Comparison of ENCODE assay signal across 30 cellular contexts in genomic region chr7:101846800-101847538, GRCh38.
"Had no signal": no experiment of that assay in that cellular context is flagged by ENCODE, and none has a peak within 500 bp of the region (broad histone marks: within the 10 kb centered on the region; RNA-seq: fewer than 3 reads in every experiment).

No MANE protein-coding gene starts in this region.

- H3K9me3 ChIP-seq: neutrophil, pancreas, thyroid gland had no signal

- H3K27me3 ChIP-seq: dorsolateral prefrontal cortex, esophagus squamous epithelium, heart right ventricle, left lung, neutrophil, pancreas, stomach, thyroid gland had no signal

- H3K36me3 ChIP-seq: esophagus squamous epithelium, heart right ventricle, left lung, neutrophil, pancreas, thyroid gland had no signal

- H3K27ac ChIP-seq: dorsolateral prefrontal cortex, heart right ventricle, neutrophil, pancreas, stomach, thyroid gland had no signal

- H3K4me3 ChIP-seq: dorsolateral prefrontal cortex, esophagus squamous epithelium, heart right ventricle, left lung, mucosa of descending colon, pancreas, stomach, thyroid gland had no signal

- DNase-seq: effector CD8-positive, alpha-beta T cell; erythroblast; esophagus squamous epithelium; foreskin melanocyte; glutamatergic neuron; heart right ventricle; hippocampal formation; left cardiac atrium; left lung; mesenchymal stem cell; mucosa of descending colon; naive B cell; pancreas; stimulated activated CD4-positive, alpha-beta T cell treated with anti-CD3 and anti-CD28 coated beads, Interleukin-2, amount 100 ng/mL, for 24 hours; stimulated activated CD4-positive, alpha-beta T cell treated with anti-CD3 and anti-CD28 coated beads, Interleukin-4, amount 100 ng/mL, for 24 hours; stimulated activated naive CD4-positive, alpha-beta T cell treated with Interleukin-2 at 50 U/mL for 16 hours; stomach; thyroid gland had no signal

- H3K4me1 Mint-ChIP-seq: mesothelial cell of epicardium, neural crest cell had no signal

- FAIRE-seq: colon, endometrium, islet of Langerhans, pancreas had no signal

- H3K27ac Mint-ChIP-seq: mesothelial cell of epicardium; natural killer cell treated with Interleukin-12 subunit alpha and Interleukin-12 subunit beta and Interleukin-15 and Interleukin-18, amount 100 ng/mL, for 72 hours; progenitor cell of endocrine pancreas; stimulated activated effector memory CD8-positive, alpha-beta T cell treated with anti-CD3 and anti-CD28 coated beads, Interleukin-12 subunit alpha, Interleukin-12 subunit beta, amount 100 ng/mL, for 72 hours; type B pancreatic cell had no signal

- H3K4me1 ChIP-seq: pancreas, stomach had no signal

- ATAC-seq: heart right ventricle; left cardiac atrium; left lung; mucosa of descending colon; natural killer cell treated with Interleukin-12 subunit alpha and Interleukin-12 subunit beta and Interleukin-15 and Interleukin-18, amount 100 ng/mL, for 72 hours; pancreas; sciatic nerve; stimulated activated effector memory CD8-positive, alpha-beta T cell treated with anti-CD3 and anti-CD28 coated beads, Interleukin-12 subunit alpha, Interleukin-12 subunit beta, amount 100 ng/mL, for 72 hours had no signal

- H3K9me3 Mint-ChIP-seq: natural killer cell treated with Interleukin-12 subunit alpha and Interleukin-12 subunit beta and Interleukin-15 and Interleukin-18, amount 100 ng/mL, for 72 hours; type B pancreatic cell had no signal

- H3K36me3 Mint-ChIP-seq: stimulated activated effector memory CD8-positive, alpha-beta T cell treated with anti-CD3 and anti-CD28 coated beads, Interleukin-12 subunit alpha, Interleukin-12 subunit beta, amount 100 ng/mL, for 72 hours had no signal

- H3K4me3 Mint-ChIP-seq: mesothelial cell of epicardium; naive B cell; natural killer cell treated with Interleukin-12 subunit alpha and Interleukin-12 subunit beta and Interleukin-15 and Interleukin-18, amount 100 ng/mL, for 72 hours; neural crest cell; stimulated activated effector memory CD8-positive, alpha-beta T cell treated with anti-CD3 and anti-CD28 coated beads, Interleukin-12 subunit alpha, Interleukin-12 subunit beta, amount 100 ng/mL, for 72 hours; type B pancreatic cell had no signal

- H3K27me3 Mint-ChIP-seq: naive B cell; natural killer cell treated with Interleukin-12 subunit alpha and Interleukin-12 subunit beta and Interleukin-15 and Interleukin-18, amount 100 ng/mL, for 72 hours; progenitor cell of endocrine pancreas; type B pancreatic cell had no signal
